In the genomic region with DNA sequence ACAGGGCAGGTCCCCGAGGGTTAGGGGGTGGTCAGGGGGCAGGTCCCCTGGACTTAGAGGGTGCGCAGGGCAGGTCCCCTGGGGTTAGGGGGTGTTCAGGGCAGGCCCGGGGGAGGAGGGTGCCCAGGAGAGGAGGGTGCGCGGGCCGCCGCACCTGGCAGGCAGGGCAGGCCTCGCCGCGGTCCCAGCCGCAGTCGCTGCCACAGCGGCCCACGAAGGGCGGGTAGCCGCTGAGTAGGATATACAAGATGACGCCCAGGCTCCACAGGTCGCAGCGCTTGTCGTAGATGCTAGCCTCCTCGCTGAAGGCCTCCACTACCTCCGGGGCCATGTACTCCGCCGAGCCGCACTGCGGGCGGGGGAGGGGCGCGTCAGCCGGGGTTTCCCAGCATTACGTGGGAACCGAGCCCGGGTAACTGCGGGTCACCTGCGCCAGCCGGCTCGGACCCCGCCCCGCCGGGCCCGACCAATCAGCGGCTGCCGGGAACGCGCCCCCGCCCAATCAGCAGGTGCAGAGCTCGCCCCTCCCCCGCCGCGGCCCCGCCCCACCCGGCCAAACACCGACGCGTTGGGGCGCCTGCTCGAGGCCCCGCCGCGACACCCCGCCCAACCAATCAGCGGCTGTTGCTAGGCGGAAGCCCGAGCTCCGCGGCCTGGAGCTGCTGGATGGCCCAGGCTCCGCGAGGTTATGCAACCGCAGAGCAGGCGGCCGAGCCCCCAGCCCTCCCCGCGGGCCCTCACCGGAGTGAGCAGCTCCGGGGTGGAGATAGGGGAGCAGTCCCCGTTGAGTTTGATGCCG, we compare ENCODE assay signal across 8 cellular contexts. TPM values are rescaled to one million over a fixed set of nuclear protein-coding genes. Genes with fewer than 3 reads are reported as not detected.
DNase-seq lines count a peak whose midpoint lies in the region; ATAC-seq and TF ChIP-seq lines count a peak whose summit lies in the region.

No MANE protein-coding gene starts in this region.

- peaks cover 34% of the 10 kb centered on the region for H3K36me3 Mint-ChIP-seq in activated CD4-positive, alpha-beta T cell treated with anti-CD3 and anti-CD28 coated beads, Interleukin-2, amount 10 ng/mL, durations not matched to agents 24 days and 14 days (ENCODE audit: low read depth)

- no peaks in the 10 kb centered on the region for H3K9me3 Mint-ChIP-seq in activated CD4-positive, alpha-beta T cell treated with anti-CD3 and anti-CD28 coated beads, Interleukin-2, amount 10 ng/mL, durations not matched to agents 24 days and 14 days

- H3K4me3 ChIP-seq in colonic mucosa = peak overlapping the region; percentile 30

- peak; percentile 89 for DNase-seq in NCI-H345 treated with DMSO at 0.1 percent for 48 hours (lab: John Stamatoyannopoulos, UW; ENCODE audit: unreplicated experiment)
- peak; percentile 100 for DNase-seq in activated CD4-positive, alpha-beta T cell treated with anti-CD3 and anti-CD28 coated beads, Interleukin-2, amount 10 ng/mL, durations not matched to agents 24 days and 14 days
- peak; percentile 99 for DNase-seq in colonic mucosa
- peak; percentile 99 to 100 for DNase-seq in stimulated activated CD4-positive, alpha-beta T cell treated with anti-CD3 and anti-CD28 coated beads, Interleukin-1b, Interleukin-23, amount 100 ng/mL, for 4 hours (ENCODE audit: low read depth in 2 of 2)
- DNase-seq in DMS114 treated with DMSO at 0.1 percent for 48 hours (lab: John Stamatoyannopoulos, UW; ENCODE audit: unreplicated experiment) = no peak

- H3K36me3 ChIP-seq in colonic mucosa = peaks cover 42% of the 10 kb centered on the region

- H3K27ac Mint-ChIP-seq in activated CD4-positive, alpha-beta T cell treated with anti-CD3 and anti-CD28 coated beads, Interleukin-2, amount 10 ng/mL, durations not matched to agents 24 days and 14 days = peak overlapping the region; percentile 94

- H3K9me3 ChIP-seq in colonic mucosa = no peaks in the 10 kb centered on the region

- no peaks in the 10 kb centered on the region for H3K27me3 Mint-ChIP-seq in activated CD4-positive, alpha-beta T cell treated with anti-CD3 and anti-CD28 coated beads, Interleukin-2, amount 10 ng/mL, durations not matched to agents 24 days and 14 days

- TF ChIP-seq CTCF in colonic mucosa (IDR thresholded peaks at IDR 0.05) = no peak

- H3K27ac ChIP-seq in colonic mucosa (peak overlapping the region; percentile 85), layer of hippocampus (ENCODE audit: low read depth, low read length) (peak overlapping the region; percentile 98)

- H3K27me3 ChIP-seq in colonic mucosa = no peaks in the 10 kb centered on the region
- H3K27me3 ChIP-seq in layer of hippocampus (ENCODE audit: control insufficient read depth, insufficient read depth, low read length) = no peaks in the 10 kb centered on the region

- peaks cover 14% of the 10 kb centered on the region for H3K4me1 Mint-ChIP-seq in activated CD4-positive, alpha-beta T cell treated with anti-CD3 and anti-CD28 coated beads, Interleukin-2, amount 10 ng/mL, durations not matched to agents 24 days and 14 days

- H3K4me1 ChIP-seq in colonic mucosa = peaks cover 21% of the 10 kb centered on the region

- ATAC-seq in GM18907 (IDR thresholded peaks at IDR 0.05; ENCODE audit: unreplicated experiment) (peak; percentile 51), HG03135 (IDR thresholded peaks at IDR 0.05; ENCODE audit: unreplicated experiment) (peak; percentile 67)

- intact Hi-C loops in activated CD4-positive, alpha-beta T cell treated with anti-CD3 and anti-CD28 coated beads, Interleukin-2, amount 10 ng/mL, durations not matched to agents 24 days and 14 days (cut with micrococcal nuclease) = loop anchor here (1.0 to 2.0 kb wide), 4 partner anchors 9 to 99 kb away; a partner anchor contains a TSS
- intact Hi-C loops in colonic mucosa (cut with DNase I) = no loop called here

- peak overlapping the region; percentile 84 to 89 for H3K9ac ChIP-seq in colonic mucosa (ENCODE audit: low read depth in 2 of 2, low read length in 2 of 2)

- peak overlapping the region; percentile 82 for H3K4me3 Mint-ChIP-seq in activated CD4-positive, alpha-beta T cell treated with anti-CD3 and anti-CD28 coated beads, Interleukin-2, amount 10 ng/mL, durations not matched to agents 24 days and 14 days

RNA-seq across cellular contexts. Expression of a gene that starts 9.2 kb away (rescaled TPM):
- 159 and 169 TPM in 2 replicates for total RNA-seq in activated CD4-positive, alpha-beta T cell treated with anti-CD3 and anti-CD28 coated beads, Interleukin-2, amount 10 ng/mL, durations not matched to agents 24 days and 14 days
- 100 to 1,000 TPM; 358 to 589 TPM for total RNA-seq in colonic mucosa

RNA-seq across cellular contexts. Expression of a gene that starts 26.4 kb away (rescaled TPM):
- total RNA-seq in activated CD4-positive, alpha-beta T cell treated with anti-CD3 and anti-CD28 coated beads, Interleukin-2, amount 10 ng/mL, durations not matched to agents 24 days and 14 days = 25.8 and 30.2 TPM in 2 replicates
- 10 to 100 TPM; 74.5 to 81.5 TPM for total RNA-seq in colonic mucosa

RNA-seq across cellular contexts. Expression of a gene that starts 54.2 kb away (rescaled TPM):
- total RNA-seq in activated CD4-positive, alpha-beta T cell treated with anti-CD3 and anti-CD28 coated beads, Interleukin-2, amount 10 ng/mL, durations not matched to agents 24 days and 14 days = 184 and 185 TPM in 2 replicates
- total RNA-seq in colonic mucosa = 10 to 100 TPM; 40.0 to 40.5 TPM

RNA-seq across cellular contexts. Expression of a gene that starts 54.8 kb away (rescaled TPM):
- 9.5 and 10.0 TPM in 2 replicates for total RNA-seq in activated CD4-positive, alpha-beta T cell treated with anti-CD3 and anti-CD28 coated beads, Interleukin-2, amount 10 ng/mL, durations not matched to agents 24 days and 14 days
- total RNA-seq in colonic mucosa = 1 to 10 TPM; 2.1 to 4.5 TPM
